23 cellular contexts compared by ENCODE assay signal in genomic region chr3:194811118-194811517, GRCh38.
"Had no signal": no experiment of that assay in that cellular context is flagged by ENCODE, and none has a peak within 500 bp of the region (broad histone marks: within the 10 kb centered on the region; RNA-seq: fewer than 3 reads in every experiment).

No MANE protein-coding gene starts in this region.

- H3K9me3 ChIP-seq: SJSA1 had no signal

- H3K4me3 Mint-ChIP-seq: activated CD4-positive, alpha-beta memory T cell treated with anti-CD3 and anti-CD28 coated beads, Interleukin-2, amount 10 ng/mL, durations not matched to agents 7 days and 5 days; activated naive CD8-positive, alpha-beta T cell; activated T-cell treated with anti-CD3 and anti-CD28 coated beads, Interleukin-2, amount 50 U/mL, for 72 hours; brain; central memory CD8-positive, alpha-beta T cell; T-helper 1 cell treated with Interleukin-12 subunit alpha and Interleukin-12 subunit beta and Interleukin-4 antibody, amounts not matched to agents 30 μg/mL and 1 μg/mL, for 36 hours had no signal

- H3K36me3 ChIP-seq: SJSA1 had no signal

- H3K27ac Mint-ChIP-seq: activated CD4-positive, alpha-beta memory T cell treated with anti-CD3 and anti-CD28 coated beads, Interleukin-2, amount 10 ng/mL, durations not matched to agents 7 days and 5 days; activated naive CD8-positive, alpha-beta T cell; activated T-cell treated with anti-CD3 and anti-CD28 coated beads, Interleukin-2, amount 50 U/mL, for 72 hours; brain; T-helper 1 cell treated with Interleukin-12 subunit alpha and Interleukin-12 subunit beta and Interleukin-4 antibody, amounts not matched to agents 30 μg/mL and 1 μg/mL, for 36 hours had no signal

- H3K4me1 Mint-ChIP-seq: activated CD4-positive, alpha-beta memory T cell treated with anti-CD3 and anti-CD28 coated beads, Interleukin-2, amount 10 ng/mL, durations not matched to agents 7 days and 5 days; central memory CD8-positive, alpha-beta T cell had no signal

- H3K9me3 Mint-ChIP-seq: activated CD4-positive, alpha-beta memory T cell treated with anti-CD3 and anti-CD28 coated beads, Interleukin-2, amount 10 ng/mL, durations not matched to agents 7 days and 5 days; activated T-cell treated with anti-CD3 and anti-CD28 coated beads, Interleukin-2, amount 50 U/mL, for 72 hours; brain; central memory CD8-positive, alpha-beta T cell; T-helper 1 cell treated with Interleukin-12 subunit alpha and Interleukin-12 subunit beta and Interleukin-4 antibody, amounts not matched to agents 30 μg/mL and 1 μg/mL, for 36 hours had no signal

- H3K36me3 Mint-ChIP-seq: activated naive CD8-positive, alpha-beta T cell; brain had no signal

- ATAC-seq: activated T-cell treated with anti-CD3 and anti-CD28 coated beads, Interleukin-2, amount 50 U/mL, for 72 hours; K562; PC-3 had no signal

- H3K27ac ChIP-seq: SJSA1 had no signal

- DNase-seq: activated CD4-positive, alpha-beta memory T cell treated with anti-CD3 and anti-CD28 coated beads, Interleukin-2, amount 10 ng/mL, durations not matched to agents 7 days and 5 days; activated CD4-positive, alpha-beta T cell treated with anti-CD3 and anti-CD28 coated beads, Interleukin-2, amount 50 U/mL, for 1 hour; activated CD4-positive, CD25-positive, alpha-beta regulatory T cell; activated CD8-positive, alpha-beta memory T cell treated with anti-CD3 and anti-CD28 coated beads, Interleukin-2, amount 50 U/mL, for 4 hours; activated naive CD4-positive, alpha-beta T cell treated with Interleukin-2 at 50 U/mL for 16 hours; activated T-cell treated with anti-CD3 and anti-CD28 coated beads, Interleukin-2, amount 50 U/mL, for 72 hours; amygdala; NCI-H1048; NCI-H146; NCI-H187 treated with DMSO at 0.1 percent for 48 hours; NCI-H2081 treated with DMSO at 0.1 percent for 48 hours; NCI-H446; NCI-H524; NCI-H774; NK-92 treated with Interleukin-12 subunit alpha and Interleukin-12 subunit beta, amount 100 ng/mL, for 24 hours; PC-3; SHP77 had no signal

- H3K27me3 ChIP-seq: SJSA1 had no signal

- H3K4me3 ChIP-seq: K562, SJSA1 had no signal
